ENCODE assay signal across 14 cellular contexts in the genomic region with DNA sequence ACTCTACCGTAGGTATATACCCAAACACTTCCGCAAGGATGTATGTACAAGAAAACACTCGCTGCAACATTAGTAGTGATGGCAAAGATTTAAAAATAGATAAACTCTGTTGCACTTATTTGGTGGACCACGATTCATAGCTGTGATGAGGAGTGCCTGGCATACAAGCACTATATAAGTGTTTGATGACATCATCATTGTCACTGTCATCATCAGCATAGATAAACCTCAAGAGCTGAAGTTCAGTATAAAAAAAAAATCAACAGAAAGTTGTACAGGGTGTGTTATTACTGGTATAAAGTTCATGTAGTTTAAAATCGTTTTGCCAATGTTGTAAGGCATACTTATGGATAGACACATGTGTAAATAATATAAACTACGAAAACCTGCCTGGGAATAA. TPM values are rescaled to one million over a fixed set of nuclear protein-coding genes. Genes with fewer than 3 reads are reported as not detected.
DNase-seq lines count a peak whose midpoint lies in the region; ATAC-seq and TF ChIP-seq lines count a peak whose summit lies in the region.
"Had no signal": no experiment of that assay in that cellular context is flagged by ENCODE, and none has a peak within 500 bp of the region (broad histone marks: within the 10 kb centered on the region; RNA-seq: fewer than 3 reads in every experiment).

No MANE protein-coding gene starts in this region.

- CTCF ChIA-PET in HEK293 (lab: Yijun Ruan, JAX), result interaction anchor here (0.7 to 1.0 kb wide), 2 partner anchors 11 to 37 kb away, joined by 3 read pairs; no protein-coding TSS in a partner anchor

- no peak overlapping the region for H3K4me3 ChIP-seq in HEK293 (ENCODE audit: low read depth, low read length)
- H3K4me3 ChIP-seq: BLaER1 had no signal

- DNase-seq in EH (ENCODE audit: low read depth) (peak; percentile 11), left colon (no peak), DMS79 treated with DMSO at 0.1 percent for 48 hours (lab: John Stamatoyannopoulos, UW) (no peak), G401 (ENCODE audit: low spot score) (no peak)
- DNase-seq in stimulated activated CD4-positive, alpha-beta T cell treated with anti-CD3 and anti-CD28 coated beads, Interleukin-2, amount 100 ng/mL, for 48 hours, result no peak
- DNase-seq: Caco-2; CD4-positive, CD25-positive, alpha-beta regulatory T cell; CD8-positive, alpha-beta T cell; DMS153; GOT3; HCEC 1CT had no signal

- POLR2A ChIA-PET in HEK293 (lab: Yijun Ruan, JAX), result interaction anchor here (0.5 to 0.6 kb wide), 2 partner anchors 9 to 350 kb away, joined by 3 to 5 read pairs; no protein-coding TSS in a partner anchor

- no peak for TF ChIP-seq CTCF in HEK293 (tag by site-specific recombination; IDR thresholded peaks at IDR 0.05)

- no peaks in the 10 kb centered on the region for H3K9me3 ChIP-seq in HEK293 (ENCODE audit: control insufficient read depth, insufficient read depth, low read depth, low read length)
- H3K9me3 ChIP-seq: Caco-2 had no signal

- intact Hi-C loops in left colon (cut with DNase I, micrococcal nuclease), result no loop called here

- ATAC-seq in left colon, result peak; percentile 44
- ATAC-seq: CD8-positive, alpha-beta T cell had no signal

- in situ Hi-C loops in G401 (cut with HindIII; ENCODE audit: low sequenced_read_pairs), result no loop called here

- no peaks in the 10 kb centered on the region for H3K4me1 ChIP-seq in HEK293 (ENCODE audit: control insufficient read depth, insufficient read depth, low read length)
- H3K4me1 ChIP-seq: BLaER1, Caco-2 had no signal

- H3K27ac ChIP-seq in HEK293 (ENCODE audit: extremely low read depth, low read depth, low read length), result no peak overlapping the region
- H3K27ac ChIP-seq: BLaER1, C4-2B had no signal

- peaks cover 0 to under 1% of the 10 kb centered on the region in 2 experiments; a peak in 1 of 3 replicates for H3K36me3 ChIP-seq in HEK293 (ENCODE audit: control insufficient read depth in 2 of 2, insufficient read depth in 1 of 2, low read length in 2 of 2)

TF ChIP-seq in HEK293, 187 proteins besides CTCF, POLR2A, EP300 and RAD21:
- peak; percentile 51 for TF ChIP-seq SETDB1 (IDR thresholded peaks at IDR 0.05; ENCODE audit: insufficient read length, low read length)
- TF ChIP-seq, protein P1, sequence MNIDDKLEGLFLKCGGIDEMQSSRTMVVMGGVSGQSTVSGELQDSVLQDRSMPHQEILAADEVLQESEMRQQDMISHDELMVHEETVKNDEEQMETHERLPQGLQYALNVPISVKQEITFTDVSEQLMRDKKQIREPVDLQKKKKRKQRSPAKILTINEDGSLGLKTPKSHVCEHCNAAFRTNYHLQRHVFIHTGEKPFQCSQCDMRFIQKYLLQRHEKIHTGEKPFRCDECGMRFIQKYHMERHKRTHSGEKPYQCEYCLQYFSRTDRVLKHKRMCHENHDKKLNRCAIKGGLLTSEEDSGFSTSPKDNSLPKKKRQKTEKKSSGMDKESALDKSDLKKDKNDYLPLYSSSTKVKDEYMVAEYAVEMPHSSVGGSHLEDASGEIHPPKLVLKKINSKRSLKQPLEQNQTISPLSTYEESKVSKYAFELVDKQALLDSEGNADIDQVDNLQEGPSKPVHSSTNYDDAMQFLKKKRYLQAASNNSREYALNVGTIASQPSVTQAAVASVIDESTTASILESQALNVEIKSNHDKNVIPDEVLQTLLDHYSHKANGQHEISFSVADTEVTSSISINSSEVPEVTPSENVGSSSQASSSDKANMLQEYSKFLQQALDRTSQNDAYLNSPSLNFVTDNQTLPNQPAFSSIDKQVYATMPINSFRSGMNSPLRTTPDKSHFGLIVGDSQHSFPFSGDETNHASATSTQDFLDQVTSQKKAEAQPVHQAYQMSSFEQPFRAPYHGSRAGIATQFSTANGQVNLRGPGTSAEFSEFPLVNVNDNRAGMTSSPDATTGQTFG (tag by site-specific recombination; IDR thresholded peaks at IDR 0.05; ENCODE audit: borderline replicate concordance), result no peak
- TF ChIP-seq, protein P2, sequence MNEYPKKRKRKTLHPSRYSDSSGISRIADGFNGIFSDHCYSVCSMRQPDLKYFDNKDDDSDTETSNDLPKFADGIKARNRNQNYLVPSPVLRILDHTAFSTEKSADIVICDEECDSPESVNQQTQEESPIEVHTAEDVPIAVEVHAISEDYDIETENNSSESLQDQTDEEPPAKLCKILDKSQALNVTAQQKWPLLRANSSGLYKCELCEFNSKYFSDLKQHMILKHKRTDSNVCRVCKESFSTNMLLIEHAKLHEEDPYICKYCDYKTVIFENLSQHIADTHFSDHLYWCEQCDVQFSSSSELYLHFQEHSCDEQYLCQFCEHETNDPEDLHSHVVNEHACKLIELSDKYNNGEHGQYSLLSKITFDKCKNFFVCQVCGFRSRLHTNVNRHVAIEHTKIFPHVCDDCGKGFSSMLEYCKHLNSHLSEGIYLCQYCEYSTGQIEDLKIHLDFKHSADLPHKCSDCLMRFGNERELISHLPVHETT (tag by site-specific recombination; IDR thresholded peaks at IDR 0.05), result no peak
- TF ChIP-seq, protein P3, sequence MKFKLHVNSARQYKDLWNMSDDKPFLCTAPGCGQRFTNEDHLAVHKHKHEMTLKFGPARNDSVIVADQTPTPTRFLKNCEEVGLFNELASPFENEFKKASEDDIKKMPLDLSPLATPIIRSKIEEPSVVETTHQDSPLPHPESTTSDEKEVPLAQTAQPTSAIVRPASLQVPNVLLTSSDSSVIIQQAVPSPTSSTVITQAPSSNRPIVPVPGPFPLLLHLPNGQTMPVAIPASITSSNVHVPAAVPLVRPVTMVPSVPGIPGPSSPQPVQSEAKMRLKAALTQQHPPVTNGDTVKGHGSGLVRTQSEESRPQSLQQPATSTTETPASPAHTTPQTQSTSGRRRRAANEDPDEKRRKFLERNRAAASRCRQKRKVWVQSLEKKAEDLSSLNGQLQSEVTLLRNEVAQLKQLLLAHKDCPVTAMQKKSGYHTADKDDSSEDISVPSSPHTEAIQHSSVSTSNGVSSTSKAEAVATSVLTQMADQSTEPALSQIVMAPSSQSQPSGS (tag by site-specific recombination; IDR thresholded peaks at IDR 0.05; ENCODE audit: low read depth), result peak; percentile 89
- no peak for TF ChIP-seq ZNF112 (tag by site-specific recombination; IDR thresholded peaks at IDR 0.05)
- TF ChIP-seq ZNF629 (tag by site-specific recombination; IDR thresholded peaks at IDR 0.05), result peak; percentile 28; the same call in 1 of the 2 replicates
TF ChIP-seq in HEK293: peak in this region for 3.

RNA-seq across cellular contexts. Expression of a gene that starts 24.0 kb away (rescaled TPM):
- total RNA-seq in left colon, result 10 to 100 TPM; 56.4 to 65.9 TPM
- total RNA-seq in G401 (2014; rRNA removed; shearing (Covaris generic)), result 46.0 and 51.9 TPM in 2 replicates
